8 cellular contexts compared by ENCODE assay signal in genomic region chr14:51650721-51651387, GRCh38. TPM values are rescaled to one million over a fixed set of nuclear protein-coding genes. Genes with fewer than 3 reads are reported as not detected.
A peak's percentile ranks its signal among the peaks of the same experiment; 100 is the strongest.
DNase-seq lines count a peak whose midpoint lies in the region; ATAC-seq and TF ChIP-seq lines count a peak whose summit lies in the region.

No MANE protein-coding gene starts in this region.

- H3K36me3 ChIP-seq in esophagus (ENCODE audit: control insufficient read depth in 2 of 2, insufficient read depth in 2 of 2, low read length in 1 of 2): no peaks in the 10 kb centered on the region

- no peaks in the 10 kb centered on the region for H3K27me3 Mint-ChIP-seq in nephron progenitor cell (ENCODE audit: low read depth, poor library complexity)

- H3K4me3 ChIP-seq in esophagus (ENCODE audit: low read depth in 1 of 2, low read length in 2 of 2): peak overlapping the region; percentile 74 to 98

- peak overlapping the region; percentile 92 to 96 for H3K27ac ChIP-seq in esophagus (ENCODE audit: low read depth in 2 of 2, low read length in 1 of 2)

- WGBS in esophagus, 2 donors: 3 to 4% methylated on average over 30 of the region's 30 CpGs

- ATAC-seq in SK-N-SH treated with all-trans-retinoic acid at 6 μM for 48 hours: no peak
- ATAC-seq in GM18868 (IDR thresholded peaks at IDR 0.05; ENCODE audit: unreplicated experiment): no peak

- H3K9me3 Mint-ChIP-seq in nephron progenitor cell: no peaks in the 10 kb centered on the region

- peak overlapping the region; percentile 87 for H3K4me3 Mint-ChIP-seq in nephron progenitor cell

- peak overlapping the region; percentile 81 for H3K27ac Mint-ChIP-seq in nephron progenitor cell

- peaks cover 65% of the 10 kb centered on the region for H3K4me1 Mint-ChIP-seq in nephron progenitor cell

- H3K4me1 ChIP-seq in esophagus (ENCODE audit: control insufficient read depth in 2 of 2, insufficient read depth in 2 of 2, low read length in 1 of 2): no peaks in the 10 kb centered on the region

- no peaks in the 10 kb centered on the region for H3K9me3 ChIP-seq in esophagus (ENCODE audit: control insufficient read depth in 2 of 2, insufficient read depth in 1 of 2, low read depth in 1 of 2, low read length in 1 of 2)

- no peaks in the 10 kb centered on the region for H3K27me3 ChIP-seq in esophagus (ENCODE audit: control insufficient read depth in 1 of 2, insufficient read depth in 2 of 2, low read length in 2 of 2)

- peaks cover 4% of the 10 kb centered on the region for H3K36me3 Mint-ChIP-seq in nephron progenitor cell (ENCODE audit: low read depth)

- no peak for TF ChIP-seq CTCF in nephron progenitor cell (IDR thresholded peaks at IDR 0.05)

- DNase-seq in DMS79 treated with DMSO at 0.1 percent for 48 hours (lab: John Stamatoyannopoulos, UW) (peak; percentile 80), DMS79 (lab: John Stamatoyannopoulos, UW) (no peak), nephron progenitor cell (peak; percentile 35), NCI-H187 treated with DMSO at 0.1 percent for 48 hours (lab: John Stamatoyannopoulos, UW) (no peak)
- no peak for DNase-seq in activated CD4-positive, CD25-positive, alpha-beta regulatory T cell treated with anti-CD3 and anti-CD28 coated beads, Interleukin-2, amount 50 U/mL, for 72 hours

TF ChIP-seq in SK-N-SH treated with all-trans-retinoic acid at 6 μM for 48 hours, 23 proteins besides CTCF, POLR2A, EP300 and RAD21:
- TF ChIP-seq ZFP30 (CRISPR knock-in tag; IDR thresholded peaks at IDR 0.05) (no peak), CSDC2 (CRISPR knock-in tag; IDR thresholded peaks at IDR 0.05) (0 out of 2 replicates have a peak, but pooled peaks have one; percentile 21)

RNA-seq across cellular contexts. Expression of gene FRMD6, which starts 0.9 kb away (rescaled TPM):
- polyA plus RNA-seq in esophagus: 10 to 100 TPM; 26.2 to 36.3 TPM

Comparison
In these comparisons a context has a peak if more than half of its experiments do, and no peak if none do; other contexts are left out.
1. DNase-seq: peak in DMS79 treated with DMSO at 0.1 percent for 48 hours (single experiment) and nephron progenitor cell (single experiment); none in DMS79 (single experiment), NCI-H187 treated with DMSO at 0.1 percent for 48 hours (single experiment) and activated CD4-positive, CD25-positive, alpha-beta regulatory T cell treated with anti-CD3 and anti-CD28 coated beads, Interleukin-2, amount 50 U/mL, for 72 hours (single experiment).